In genomic region chr10:107813396-107813795, GRCh38 we compare ENCODE assay signal across 17 cellular contexts.
DNase-seq lines count a peak whose midpoint lies in the region; ATAC-seq and TF ChIP-seq lines count a peak whose summit lies in the region.
"Had no signal": no experiment of that assay in that cellular context is flagged by ENCODE, and none has a peak within 500 bp of the region (broad histone marks: within the 10 kb centered on the region; RNA-seq: fewer than 3 reads in every experiment).

No MANE protein-coding gene starts in this region.

- H3K4me3 Mint-ChIP-seq in nephron, result no peak overlapping the region
- no peak overlapping the region for H3K4me3 Mint-ChIP-seq in activated T-cell treated with anti-CD3 and anti-CD28 coated beads, Interleukin-2, amount 50 U/mL, for 72 hours
- H3K4me3 Mint-ChIP-seq: CD8-positive, alpha-beta T cell had no signal

- DNase-seq in NCI-H69 (lab: John Stamatoyannopoulos, UW) (peak; percentile 63), WERI-Rb-1 (peak; percentile 17), retina (peak; percentile 20), C1 segment of cervical spinal cord (lab: John Stamatoyannopoulos, UW) (no peak)
- DNase-seq in activated T-cell treated with anti-CD3 and anti-CD28 coated beads, Interleukin-2, amount 50 U/mL, for 72 hours, result no peak
- no peak for DNase-seq in stimulated activated CD8-positive, alpha-beta memory T cell treated with anti-CD3 and anti-CD28 coated beads, Interleukin-4, amount 100 ng/mL, for 48 hours
- DNase-seq: 8988T; CD8-positive, alpha-beta T cell; COR-L47; DMS 273 treated with DMSO at 0.1 percent for 48 hours; DMS53; GOT3; H7 had no signal

- H3K27ac ChIP-seq in WERI-Rb-1, result no peak overlapping the region
- H3K27ac ChIP-seq: BLaER1 had no signal

- H3K27me3 Mint-ChIP-seq in nephron (ENCODE audit: low read depth), result peaks cover 3% of the 10 kb centered on the region
- no peaks in the 10 kb centered on the region for H3K27me3 Mint-ChIP-seq in activated T-cell treated with anti-CD3 and anti-CD28 coated beads, Interleukin-2, amount 50 U/mL, for 72 hours (ENCODE audit: low read depth)

- no peaks in the 10 kb centered on the region for H3K36me3 Mint-ChIP-seq in nephron (ENCODE audit: low read depth)
- peaks cover 0 to 1% of the 10 kb centered on the region in 2 donors for H3K36me3 Mint-ChIP-seq in activated T-cell treated with anti-CD3 and anti-CD28 coated beads, Interleukin-2, amount 50 U/mL, for 72 hours (ENCODE audit: insufficient read depth in 2 of 2)
- H3K36me3 Mint-ChIP-seq: CD8-positive, alpha-beta T cell had no signal

- H3K27me3 ChIP-seq in WERI-Rb-1 (ENCODE audit: insufficient read depth, low read depth, severe bottlenecking), result no peaks in the 10 kb centered on the region
- H3K27me3 ChIP-seq: BLaER1 had no signal

- ATAC-seq in activated T-cell treated with anti-CD3 and anti-CD28 coated beads, Interleukin-2, amount 50 U/mL, for 72 hours (replicated peaks in 1 of 2), result no peak
- no peak for ATAC-seq in GM19467 (IDR thresholded peaks at IDR 0.05; ENCODE audit: unreplicated experiment)
- ATAC-seq: CD8-positive, alpha-beta T cell; HCT116 had no signal

- no peaks in the 10 kb centered on the region for H3K36me3 ChIP-seq in WERI-Rb-1
- H3K36me3 ChIP-seq: BLaER1 had no signal

- H3K27ac Mint-ChIP-seq in nephron, result peak overlapping the region; percentile 58 to 77 (median 69)
- no peak overlapping the region for H3K27ac Mint-ChIP-seq in activated T-cell treated with anti-CD3 and anti-CD28 coated beads, Interleukin-2, amount 50 U/mL, for 72 hours
- H3K27ac Mint-ChIP-seq: CD8-positive, alpha-beta T cell had no signal

- H3K9me3 ChIP-seq in WERI-Rb-1 (ENCODE audit: severe bottlenecking), result no peaks in the 10 kb centered on the region
- H3K9me3 ChIP-seq: BLaER1 had no signal

- H3K4me3 ChIP-seq in WERI-Rb-1 (ENCODE audit: low read depth, low read length), result no peak overlapping the region
- H3K4me3 ChIP-seq: BLaER1 had no signal

- H3K4me1 Mint-ChIP-seq in nephron, result peaks cover 7% of the 10 kb centered on the region
- H3K4me1 Mint-ChIP-seq in activated T-cell treated with anti-CD3 and anti-CD28 coated beads, Interleukin-2, amount 50 U/mL, for 72 hours (ENCODE audit: low read depth), result no peaks in the 10 kb centered on the region

- TF ChIP-seq CTCF in WERI-Rb-1 (IDR thresholded peaks at IDR 0.05; ENCODE audit: low read depth, low read length) (no peak), nephron (IDR thresholded peaks at IDR 0.05; ENCODE audit: unreplicated experiment in 3 of 3) (no peak)

- H3K9me3 Mint-ChIP-seq in nephron, result no peaks in the 10 kb centered on the region
- H3K9me3 Mint-ChIP-seq in activated T-cell treated with anti-CD3 and anti-CD28 coated beads, Interleukin-2, amount 50 U/mL, for 72 hours, result peaks cover 7 to 11% of the 10 kb centered on the region in 2 donors

Comparison
In these comparisons a context has a peak if more than half of its experiments do, and no peak if none do; other contexts are left out.
1. DNase-seq: peak in NCI-H69 (single experiment), WERI-Rb-1 (single experiment) and retina (single experiment); none in activated T-cell treated with anti-CD3 and anti-CD28 coated beads, Interleukin-2, amount 50 U/mL, for 72 hours (0 of 2), stimulated activated CD8-positive, alpha-beta memory T cell treated with anti-CD3 and anti-CD28 coated beads, Interleukin-4, amount 100 ng/mL, for 48 hours (single experiment) and C1 segment of cervical spinal cord (0 of 14).